In genomic region chr11:72432347-72433287, GRCh38 we compare ENCODE assay signal across 1 cellular context.
TF ChIP-seq lines count a peak whose summit lies in the region.

No MANE protein-coding gene starts in this region.

TF ChIP-seq in K562, 482 proteins besides CTCF, POLR2A, EP300 and RAD21 (continued from another document):
- TF ChIP-seq, protein P1, sequence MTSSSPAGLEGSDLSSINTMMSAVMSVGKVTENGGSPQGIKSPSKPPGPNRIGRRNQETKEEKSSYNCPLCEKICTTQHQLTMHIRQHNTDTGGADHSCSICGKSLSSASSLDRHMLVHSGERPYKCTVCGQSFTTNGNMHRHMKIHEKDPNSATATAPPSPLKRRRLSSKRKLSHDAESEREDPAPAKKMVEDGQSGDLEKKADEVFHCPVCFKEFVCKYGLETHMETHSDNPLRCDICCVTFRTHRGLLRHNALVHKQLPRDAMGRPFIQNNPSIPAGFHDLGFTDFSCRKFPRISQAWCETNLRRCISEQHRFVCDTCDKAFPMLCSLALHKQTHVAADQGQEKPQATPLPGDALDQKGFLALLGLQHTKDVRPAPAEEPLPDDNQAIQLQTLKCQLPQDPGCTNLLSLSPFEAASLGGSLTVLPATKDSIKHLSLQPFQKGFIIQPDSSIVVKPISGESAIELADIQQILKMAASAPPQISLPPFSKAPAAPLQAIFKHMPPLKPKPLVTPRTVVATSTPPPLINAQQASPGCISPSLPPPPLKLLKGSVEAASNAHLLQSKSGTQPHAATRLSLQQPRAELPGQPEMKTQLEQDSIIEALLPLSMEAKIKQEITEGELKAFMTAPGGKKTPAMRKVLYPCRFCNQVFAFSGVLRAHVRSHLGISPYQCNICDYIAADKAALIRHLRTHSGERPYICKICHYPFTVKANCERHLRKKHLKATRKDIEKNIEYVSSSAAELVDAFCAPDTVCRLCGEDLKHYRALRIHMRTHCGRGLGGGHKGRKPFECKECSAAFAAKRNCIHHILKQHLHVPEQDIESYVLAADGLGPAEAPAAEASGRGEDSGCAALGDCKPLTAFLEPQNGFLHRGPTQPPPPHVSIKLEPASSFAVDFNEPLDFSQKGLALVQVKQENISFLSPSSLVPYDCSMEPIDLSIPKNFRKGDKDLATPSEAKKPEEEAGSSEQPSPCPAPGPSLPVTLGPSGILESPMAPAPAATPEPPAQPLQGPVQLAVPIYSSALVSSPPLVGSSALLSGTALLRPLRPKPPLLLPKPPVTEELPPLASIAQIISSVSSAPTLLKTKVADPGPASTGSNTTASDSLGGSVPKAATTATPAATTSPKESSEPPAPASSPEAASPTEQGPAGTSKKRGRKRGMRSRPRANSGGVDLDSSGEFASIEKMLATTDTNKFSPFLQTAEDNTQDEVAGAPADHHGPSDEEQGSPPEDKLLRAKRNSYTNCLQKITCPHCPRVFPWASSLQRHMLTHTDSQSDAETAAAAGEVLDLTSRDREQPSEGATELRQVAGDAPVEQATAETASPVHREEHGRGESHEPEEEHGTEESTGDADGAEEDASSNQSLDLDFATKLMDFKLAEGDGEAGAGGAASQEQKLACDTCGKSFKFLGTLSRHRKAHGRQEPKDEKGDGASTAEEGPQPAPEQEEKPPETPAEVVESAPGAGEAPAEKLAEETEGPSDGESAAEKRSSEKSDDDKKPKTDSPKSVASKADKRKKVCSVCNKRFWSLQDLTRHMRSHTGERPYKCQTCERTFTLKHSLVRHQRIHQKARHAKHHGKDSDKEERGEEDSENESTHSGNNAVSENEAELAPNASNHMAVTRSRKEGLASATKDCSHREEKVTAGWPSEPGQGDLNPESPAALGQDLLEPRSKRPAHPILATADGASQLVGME (CRISPR knock-in tag; IDR thresholded peaks at IDR 0.05): no peak
- TF ChIP-seq RNF2 (IDR thresholded peaks at IDR 0.05) (no peak), ZBED1 (IDR thresholded peaks at IDR 0.05) (no peak), RFX7 (CRISPR knock-in tag; IDR thresholded peaks at IDR 0.05) (no peak), USF1 (CRISPR knock-in tag; IDR thresholded peaks at IDR 0.05) (no peak), KAT2B (IDR thresholded peaks at IDR 0.05; ENCODE audit: low read depth, low read length) (no peak), MTA2 (IDR thresholded peaks at IDR 0.05; ENCODE audit: low read depth) (no peak), NCOA4 (IDR thresholded peaks at IDR 0.05; ENCODE audit: partially characterized antibody) (no peak)
TF ChIP-seq in K562: peak in this region for 0.
